Comparison of ENCODE assay signal across 8 cellular contexts in the genomic region with DNA sequence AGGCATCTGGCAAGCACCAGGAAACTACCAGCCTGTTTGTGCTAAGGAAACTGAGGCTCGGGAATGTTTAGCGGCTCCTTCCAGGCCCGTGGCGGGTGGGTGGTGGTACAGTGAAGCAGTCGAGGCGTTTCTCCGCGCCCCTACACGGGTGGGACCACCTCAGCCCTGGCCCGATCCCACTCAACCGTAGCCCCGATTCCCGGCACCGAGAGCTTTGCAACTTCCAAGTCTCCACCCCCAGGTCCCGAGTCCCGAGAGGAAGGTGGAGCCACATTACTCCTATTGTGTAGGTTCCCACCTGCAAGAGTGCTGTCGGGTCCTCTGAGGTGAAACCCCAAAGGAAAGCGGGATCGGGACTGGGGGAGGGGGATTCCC. TPM values are rescaled to one million over a fixed set of nuclear protein-coding genes. Genes with fewer than 3 reads are reported as not detected.
DNase-seq lines count a peak whose midpoint lies in the region; ATAC-seq and TF ChIP-seq lines count a peak whose summit lies in the region.

No MANE protein-coding gene starts in this region.

- in situ Hi-C loops in Panc1 (cut with HindIII; ENCODE audit: low pct_unique_long_range_greater_than_20kb, low sequenced_read_pairs), result no loop called here

- CTCF ChIA-PET in Panc1 (lab: Charles Lee), result interaction anchor here (0.7 to 0.8 kb wide), 2 partner anchors 48 to 167 kb away, joined by 3 to 4 read pairs; no protein-coding TSS in a partner anchor

- H3K27me3 ChIP-seq in Panc1 (ENCODE audit: control insufficient read depth, insufficient read depth, low read length) (no peaks in the 10 kb centered on the region), esophagus muscularis mucosa (no peaks in the 10 kb centered on the region), neutrophil (no peaks in the 10 kb centered on the region)

- no peak for TF ChIP-seq POLR2A in esophagus muscularis mucosa (IDR thresholded peaks at IDR 0.05; ENCODE audit: low read depth)

- TSS peak; percentile 92 for BruUV-seq in Panc1 (replicated peaks; lab: Mats Ljungman, UMichigan)

- peak overlapping the region; percentile 95 for H3K27ac ChIP-seq in Panc1 (ENCODE audit: low read length)
- peak overlapping the region; percentile 90 to 94 (median 94) for H3K27ac ChIP-seq in esophagus muscularis mucosa (replicated peaks in 1 of 4)
- peak overlapping the region; percentile 78 for H3K27ac ChIP-seq in neutrophil

- H3K36me3 ChIP-seq in Panc1 (ENCODE audit: control insufficient read depth, insufficient read depth, low read length) (peaks cover 5% of the 10 kb centered on the region; the same call in 1 of the 2 replicates), esophagus muscularis mucosa (peaks cover 6 to 40% (median 26%) of the 10 kb centered on the region in 4 donors), neutrophil (peaks cover 14% of the 10 kb centered on the region)

- peak; percentile 65 for ATAC-seq in Panc1

- TF ChIP-seq EP300 in esophagus muscularis mucosa (IDR thresholded peaks at IDR 0.05), result no peak

- 0% methylated on average over 16 of the region's 19 CpGs for WGBS in esophagus muscularis mucosa

- H3K4me1 ChIP-seq in Panc1 (ENCODE audit: control insufficient read depth, insufficient read depth, low read length) (peaks cover 4% of the 10 kb centered on the region), esophagus muscularis mucosa (peaks cover 8 to 27% (median 22%) of the 10 kb centered on the region in 4 donors), neutrophil (ENCODE audit: control insufficient read depth in 1 of 2, insufficient read depth in 1 of 2, low read depth in 1 of 2, low read length in 1 of 2) (peaks cover 19 to 20% of the 10 kb centered on the region in 2 experiments)

- H3K9me3 ChIP-seq in Panc1 (ENCODE audit: control insufficient read depth, insufficient read depth, low read depth, low read length) (no peaks in the 10 kb centered on the region), esophagus muscularis mucosa (no peaks in the 10 kb centered on the region), neutrophil (no peaks in the 10 kb centered on the region)

- POLR2A ChIA-PET in Panc1 (lab: Charles Lee), result interaction anchor here (0.5 to 1.0 kb wide), 3 partner anchors 10 to 151 kb away, joined by 3 to 11 read pairs (median 7); no protein-coding TSS in a partner anchor

- intact Hi-C loops in Panc1 (cut with micrococcal nuclease; ENCODE audit: unreplicated experiment) (loop anchor here (2.0 kb wide), 1 partner anchor 71 kb away; no protein-coding TSS in a partner anchor), esophagus muscularis mucosa (cut with DNase I) (no loop called here)

- no peak for TF ChIP-seq CTCF in HFF-Myc (IDR thresholded peaks at IDR 0.05; ENCODE audit: low read depth, low read length, missing control alignments)
- no peak for TF ChIP-seq CTCF in Panc1 (IDR thresholded peaks at IDR 0.05)
- no peak for TF ChIP-seq CTCF in esophagus muscularis mucosa (IDR thresholded peaks at IDR 0.05)
- no peak for TF ChIP-seq CTCF in neutrophil (IDR thresholded peaks at IDR 0.05)

- peak overlapping the region; percentile 85 for H3K4me3 ChIP-seq in HFF-Myc (replicated peaks; ENCODE audit: low read depth, low read length)
- peak overlapping the region; percentile 77 to 90 for H3K4me3 ChIP-seq in Panc1 (ENCODE audit: low read depth in 2 of 2, low read length in 2 of 2)
- peak overlapping the region; percentile 67 to 82 (median 74) for H3K4me3 ChIP-seq in esophagus muscularis mucosa
- peak overlapping the region; percentile 80 to 81 for H3K4me3 ChIP-seq in neutrophil (ENCODE audit: low read depth in 1 of 2, low read length in 1 of 2)

- peak; percentile 75 for DNase-seq in COR-L47 (lab: John Stamatoyannopoulos, UW)
- DNase-seq in HFF-Myc (ENCODE audit: extremely low read depth, low read depth), result no peak
- peak; percentile 30 for DNase-seq in Panc1 (ENCODE audit: low read depth, low spot score)
- DNase-seq in esophagus muscularis mucosa (ENCODE audit: extremely low spot score), result peak; percentile 94
- no peak for DNase-seq in stimulated activated CD4-positive, alpha-beta T cell treated with anti-CD3 and anti-CD28 coated beads, Interleukin-4, amount 100 ng/mL, for 1 hour
- no peak for DNase-seq in SK-N-DZ (ENCODE audit: low spot score)
- DNase-seq in stimulated activated CD4-positive, alpha-beta T cell treated with anti-CD3 and anti-CD28 coated beads, Interleukin-2, amount 100 ng/mL, for 24 hours, result no peak

RNA-seq across cellular contexts. Expression of a gene that starts 0.5 kb away (rescaled TPM):
- 180 TPM for total RNA-seq in Panc1 (2021; ENCODE audit: unreplicated experiment)
- 209 TPM for polyA plus RNA-seq in Panc1 (2012; ENCODE audit: insufficient read length)
- total RNA-seq in esophagus muscularis mucosa, result 10 to 100 TPM; 17.8 to 33.3 (median 20.2) TPM
- polyA plus RNA-seq in SK-N-DZ (2014; cell fraction: cytosol; rRNA removed), result 57.4 and 62.3 TPM in 2 replicates
- polyA plus RNA-seq in SK-N-DZ (2014; cell fraction: nucleus; rRNA removed), result 88.9 and 107 TPM in 2 replicates

RNA-seq across cellular contexts. Expression of a gene that starts 13.0 kb away (rescaled TPM):
- 9.1 TPM for total RNA-seq in Panc1 (2021; ENCODE audit: unreplicated experiment)
- polyA plus RNA-seq in Panc1 (2012; ENCODE audit: insufficient read length), result 9.1 TPM
- total RNA-seq in esophagus muscularis mucosa, result 10 to 100 TPM; 28.7 to 50.4 (median 37.7) TPM
- polyA plus RNA-seq in SK-N-DZ (2014; cell fraction: cytosol; rRNA removed), result 10.7 and 11.0 TPM in 2 replicates
- polyA plus RNA-seq in SK-N-DZ (2014; cell fraction: nucleus; rRNA removed), result 6.0 and 7.4 TPM in 2 replicates

RNA-seq across cellular contexts. Expression of a gene that starts 30.7 kb away (rescaled TPM):
- total RNA-seq in Panc1 (2021; ENCODE audit: unreplicated experiment), result 26.9 TPM
- polyA plus RNA-seq in Panc1 (2012; ENCODE audit: insufficient read length), result 16.4 TPM
- total RNA-seq in esophagus muscularis mucosa, result 10 to 100 TPM; 68.1 to 78.5 (median 73.1) TPM
- polyA plus RNA-seq in SK-N-DZ (2014; cell fraction: cytosol; rRNA removed), result 31.6 and 32.9 TPM in 2 replicates
- polyA plus RNA-seq in SK-N-DZ (2014; cell fraction: nucleus; rRNA removed), result 92.2 and 124 TPM in 2 replicates

RNA-seq across cellular contexts. Expression of a gene that starts 41.1 kb away (rescaled TPM):
- 158 TPM for total RNA-seq in Panc1 (2021; ENCODE audit: unreplicated experiment)
- 139 TPM for polyA plus RNA-seq in Panc1 (2012; ENCODE audit: insufficient read length)
- 10 to 100 TPM; 46.1 to 51.5 (median 48.7) TPM for total RNA-seq in esophagus muscularis mucosa
- 130 and 167 TPM in 2 replicates for polyA plus RNA-seq in SK-N-DZ (2014; cell fraction: cytosol; rRNA removed)
- polyA plus RNA-seq in SK-N-DZ (2014; cell fraction: nucleus; rRNA removed), result 102 and 106 TPM in 2 replicates

RNA-seq across cellular contexts. Expression of a gene that starts 58.9 kb away (rescaled TPM):
- total RNA-seq in Panc1 (2021; ENCODE audit: unreplicated experiment) (0.08 TPM), esophagus muscularis mucosa (1 to 10 TPM; 1.2 to 2.9 (median 1.5) TPM)
- not detected for polyA plus RNA-seq in Panc1 (2012; ENCODE audit: insufficient read length)
- polyA plus RNA-seq in SK-N-DZ (2014; cell fraction: cytosol; rRNA removed), result not detected in 2 replicates
- polyA plus RNA-seq in SK-N-DZ (2014; cell fraction: nucleus; rRNA removed), result 0.07 TPM in 1 of 2 replicates, not detected in the other

Comparison
In these comparisons a context has a peak if more than half of its experiments do, and no peak if none do; other contexts are left out.
1. DNase-seq: peak in COR-L47 (single experiment), Panc1 (single experiment) and esophagus muscularis mucosa (single experiment); none in HFF-Myc (single experiment), stimulated activated CD4-positive, alpha-beta T cell treated with anti-CD3 and anti-CD28 coated beads, Interleukin-4, amount 100 ng/mL, for 1 hour (single experiment), SK-N-DZ (single experiment) and stimulated activated CD4-positive, alpha-beta T cell treated with anti-CD3 and anti-CD28 coated beads, Interleukin-2, amount 100 ng/mL, for 24 hours (0 of 2).
2. Peak in every context shown above with its lines, with median percentiles within 50 percentile points of each other: H3K4me3 ChIP-seq and H3K27ac ChIP-seq.